23 cellular contexts compared by ENCODE assay signal in the genomic region with DNA sequence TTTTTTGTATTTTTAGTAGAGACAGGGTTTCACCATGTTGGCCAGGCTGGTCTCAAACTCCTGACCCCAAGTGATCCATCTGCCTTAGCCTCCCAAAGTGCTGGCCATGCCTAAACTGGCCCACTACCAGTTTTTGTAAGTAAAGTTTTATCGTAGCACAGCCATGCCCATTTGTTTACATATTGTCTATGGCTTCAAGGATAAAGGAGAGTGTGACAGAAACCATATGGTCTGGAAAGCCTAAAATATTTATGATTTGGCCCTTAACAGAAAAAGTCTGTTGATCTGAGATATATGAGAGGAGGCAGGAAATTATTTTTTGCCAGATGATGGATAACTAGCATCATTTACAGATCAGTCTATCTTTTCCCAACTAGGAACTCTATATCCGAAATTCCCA.
DNase-seq lines count a peak whose midpoint lies in the region; ATAC-seq and TF ChIP-seq lines count a peak whose summit lies in the region.
"Had no signal": no experiment of that assay in that cellular context is flagged by ENCODE, and none has a peak within 500 bp of the region (broad histone marks: within the 10 kb centered on the region; RNA-seq: fewer than 3 reads in every experiment).

No MANE protein-coding gene starts in this region.

- peaks cover 12% of the 10 kb centered on the region; the same call in 1 of the 2 replicates for H3K36me3 ChIP-seq in Loucy (ENCODE audit: insufficient read depth, low read length)

- peak overlapping the region; percentile 17 for H3K27ac Mint-ChIP-seq in stimulated activated naive CD8-positive, alpha-beta T cell treated with anti-CD3 and anti-CD28 coated beads, Interleukin-15, Interleukin-2, amounts not matched to agents 100 ng/mL and 50 ng/mL, for 24 hours
- peak overlapping the region; percentile 49 for H3K27ac Mint-ChIP-seq in memory B cell

- no peak overlapping the region for H3K4me3 ChIP-seq in Loucy (ENCODE audit: low read length, poor library complexity, severe bottlenecking)
- H3K4me3 ChIP-seq: SJSA1 had no signal

- H3K4me1 ChIP-seq in Loucy (ENCODE audit: insufficient read depth, low read length, poor library complexity, severe bottlenecking), result peaks cover 35% of the 10 kb centered on the region

- no peaks in the 10 kb centered on the region for H3K9me3 ChIP-seq in Loucy (ENCODE audit: insufficient read depth, low read depth, low read length)
- H3K9me3 ChIP-seq: SJSA1 had no signal

- H3K79me2 ChIP-seq in Loucy (ENCODE audit: insufficient read depth, low read length), result peaks cover 87% of the 10 kb centered on the region

- peak overlapping the region; percentile 86 for H3K4me2 ChIP-seq in Loucy (ENCODE audit: low read depth, low read length, poor library complexity, severe bottlenecking)

- no peak overlapping the region for H2AFZ ChIP-seq in Loucy (ENCODE audit: low read length)

- no peaks in the 10 kb centered on the region for H3K9me3 Mint-ChIP-seq in stimulated activated naive CD8-positive, alpha-beta T cell treated with anti-CD3 and anti-CD28 coated beads, Interleukin-15, Interleukin-2, amounts not matched to agents 100 ng/mL and 50 ng/mL, for 24 hours
- H3K9me3 Mint-ChIP-seq in memory B cell, result no peaks in the 10 kb centered on the region

- peaks cover 61% of the 10 kb centered on the region for H3K36me3 Mint-ChIP-seq in stimulated activated naive CD8-positive, alpha-beta T cell treated with anti-CD3 and anti-CD28 coated beads, Interleukin-15, Interleukin-2, amounts not matched to agents 100 ng/mL and 50 ng/mL, for 24 hours (ENCODE audit: low read depth)
- H3K36me3 Mint-ChIP-seq in memory B cell, result peaks cover 29% of the 10 kb centered on the region

- no peaks in the 10 kb centered on the region for H3K9me2 ChIP-seq in Loucy (replicated peaks; ENCODE audit: low read depth, low read length)

- no peaks in the 10 kb centered on the region for H3K27me3 Mint-ChIP-seq in stimulated activated naive CD8-positive, alpha-beta T cell treated with anti-CD3 and anti-CD28 coated beads, Interleukin-15, Interleukin-2, amounts not matched to agents 100 ng/mL and 50 ng/mL, for 24 hours
- no peaks in the 10 kb centered on the region for H3K27me3 Mint-ChIP-seq in memory B cell

- ATAC-seq in stimulated activated naive CD8-positive, alpha-beta T cell treated with anti-CD3 and anti-CD28 coated beads, Interleukin-15, Interleukin-2, amounts not matched to agents 100 U/mL and 50 U/mL, for 24 hours, result no peak
- no peak for ATAC-seq in memory B cell (ENCODE audit: low read depth)
- ATAC-seq in HG03025 (IDR thresholded peaks at IDR 0.05; ENCODE audit: low FRiP score, unreplicated experiment), result no peak
- ATAC-seq in activated CD4-positive, CD25-positive, alpha-beta regulatory T cell treated with anti-CD3 and anti-CD28 coated beads, Interleukin-2, amount 50 U/mL, for 24 hours, result no peak
- ATAC-seq: HCT116 had no signal

- H3K27me3 ChIP-seq in Loucy (ENCODE audit: insufficient read depth, low read length, poor library complexity, severe bottlenecking), result no peaks in the 10 kb centered on the region
- H3K27me3 ChIP-seq: SJSA1 had no signal

- no peak for TF ChIP-seq CTCF in Loucy (conservative IDR thresholded peaks at IDR 0.05; ENCODE audit: low read length)

- DNase-seq in stimulated activated naive CD8-positive, alpha-beta T cell treated with anti-CD3 and anti-CD28 coated beads, Interleukin-15, Interleukin-2, amounts not matched to agents 100 U/mL and 50 U/mL, for 24 hours, result no peak
- no peak for DNase-seq in memory B cell (ENCODE audit: low spot score in 2 of 2)
- no peak for DNase-seq in activated effector memory CD4-positive, alpha-beta T cell treated with Interleukin-2 at 50 U/mL for 16 hours
- DNase-seq: C1 segment of cervical spinal cord, Calu3, DMS79 treated with DMSO at 0.1 percent for 48 hours, GF-D8, NCI-H1092, NCI-H1417 treated with DMSO at 0.1 percent for 48 hours, NCI-H1694 treated with DMSO at 0.1 percent for 48 hours, NCI-H2081, NCI-H2171, NCI-H226, NCI-H510A, NCI-H69, Right ventricle myocardium superior, RPMI8226 had no signal

- H3K4me3 Mint-ChIP-seq in stimulated activated naive CD8-positive, alpha-beta T cell treated with anti-CD3 and anti-CD28 coated beads, Interleukin-15, Interleukin-2, amounts not matched to agents 100 ng/mL and 50 ng/mL, for 24 hours, result no peak overlapping the region
- no peak overlapping the region for H3K4me3 Mint-ChIP-seq in memory B cell

- no peak overlapping the region for H3K9ac ChIP-seq in Loucy (ENCODE audit: low read depth, low read length, poor library complexity, severe bottlenecking)

- H3K4me1 Mint-ChIP-seq in stimulated activated naive CD8-positive, alpha-beta T cell treated with anti-CD3 and anti-CD28 coated beads, Interleukin-15, Interleukin-2, amounts not matched to agents 100 ng/mL and 50 ng/mL, for 24 hours (ENCODE audit: low read depth), result peaks cover 57% of the 10 kb centered on the region
- H3K4me1 Mint-ChIP-seq in memory B cell, result peaks cover 21% of the 10 kb centered on the region

- H3F3A ChIP-seq in Loucy (ENCODE audit: low read depth), result no peaks in the 10 kb centered on the region

- H4K20me1 ChIP-seq in Loucy (ENCODE audit: insufficient read depth, low read length, poor library complexity, severe bottlenecking), result peaks cover 39% of the 10 kb centered on the region
